In the genomic region with DNA sequence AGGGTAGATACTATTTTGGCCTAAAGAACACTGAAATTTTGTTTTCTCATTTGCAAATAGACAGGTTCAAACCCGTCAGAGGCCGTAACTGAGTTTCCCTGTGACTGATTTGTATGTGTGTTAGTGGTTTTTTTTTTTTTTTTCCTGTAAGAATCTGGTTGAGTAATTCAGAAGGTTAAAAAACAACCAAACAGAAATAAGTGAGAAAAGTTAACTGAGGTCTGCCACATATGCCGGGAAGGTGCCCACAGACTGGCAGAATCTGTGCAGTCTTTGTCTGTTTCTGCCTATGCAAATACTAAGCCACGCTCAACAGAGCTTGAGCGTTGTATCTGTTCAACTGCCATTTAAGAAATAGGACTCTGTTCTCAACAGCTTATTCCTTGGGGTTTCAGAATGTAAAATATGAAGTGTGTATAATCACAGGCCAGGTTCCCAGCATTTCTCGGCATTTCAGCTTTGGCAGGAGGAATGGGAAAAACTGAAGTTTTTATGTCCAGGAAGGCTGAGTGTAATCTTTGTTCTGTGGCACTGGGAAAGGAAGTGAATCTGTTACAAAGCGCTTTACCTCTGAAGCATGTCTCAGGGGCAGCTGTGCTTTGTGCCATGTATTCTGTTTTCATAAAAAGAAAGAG, we compare ENCODE assay signal across 9 cellular contexts.
DNase-seq lines count a peak whose midpoint lies in the region; ATAC-seq and TF ChIP-seq lines count a peak whose summit lies in the region.
"Had no signal": no experiment of that assay in that cellular context is flagged by ENCODE, and none has a peak within 500 bp of the region (broad histone marks: within the 10 kb centered on the region; RNA-seq: fewer than 3 reads in every experiment).

No MANE protein-coding gene starts in this region.

- H4K20me1 ChIP-seq in fibroblast of lung (ENCODE audit: control insufficient read depth, extremely low read depth, insufficient read depth, low read length) = no peaks in the 10 kb centered on the region

- H3K27me3 ChIP-seq in fibroblast of lung (ENCODE audit: control insufficient read depth, insufficient read depth, low read length) = no peaks in the 10 kb centered on the region
- H3K27me3 ChIP-seq: cardiac muscle cell had no signal

- H3K4me2 ChIP-seq in fibroblast of lung (ENCODE audit: extremely low read depth, insufficient read depth, low read length) = peak overlapping the region; percentile 29

- CTCF ChIA-PET in activated CD8-positive, alpha-beta T cell treated with anti-CD3 and anti-CD28 coated beads for 36 hours (lab: Charles Lee) = interaction anchor here (0.8 to 8.8 kb wide), 15 partner anchors 9 to 334 kb away, joined by 3 to 94 read pairs (median 4); a partner anchor contains a TSS

- H3K4me1 ChIP-seq in fibroblast of lung (ENCODE audit: control insufficient read depth, extremely low read depth, insufficient read depth, low read length) = no peaks in the 10 kb centered on the region

- peak in 3 of 4 experiments; percentile 10 to 25 (median 11) for DNase-seq in activated CD4-positive, CD25-positive, alpha-beta regulatory T cell (lab: John Stamatoyannopoulos, UW)
- no peak for DNase-seq in activated CD4-positive, CD25-positive, alpha-beta regulatory T cell treated with anti-CD3 and anti-CD28 coated beads, Interleukin-2, amount 50 U/mL, for 72 hours
- DNase-seq in activated CD8-positive, alpha-beta T cell treated with anti-CD3 and anti-CD28 coated beads for 36 hours = peak; percentile 89
- DNase-seq in fibroblast of lung (ENCODE audit: low read depth in 2 of 2) = peak in 1 of 2 donors; percentile 73
- peak in 1 of 2 donors; percentile 83 for DNase-seq in stimulated activated effector memory CD8-positive, alpha-beta T cell treated with anti-CD3 and anti-CD28 coated beads, Interleukin-12 subunit alpha, Interleukin-12 subunit beta, amount 100 ng/mL, for 72 hours (ENCODE audit: low spot score in 2 of 2)
- DNase-seq in T1000 (lab: John Stamatoyannopoulos, UW) = no peak
- no peak for DNase-seq in iPS-NIHi7 (ENCODE audit: extremely low spot score)

- no peak overlapping the region for H3K9ac ChIP-seq in fibroblast of lung (ENCODE audit: insufficient read depth, low read length)

- H3K9me3 Mint-ChIP-seq in activated CD8-positive, alpha-beta T cell treated with anti-CD3 and anti-CD28 coated beads for 36 hours = peaks cover 5% of the 10 kb centered on the region
- H3K9me3 Mint-ChIP-seq in stimulated activated effector memory CD8-positive, alpha-beta T cell treated with anti-CD3 and anti-CD28 coated beads, Interleukin-12 subunit alpha, Interleukin-12 subunit beta, amount 100 ng/mL, for 72 hours = no peaks in the 10 kb centered on the region

- H3K36me3 ChIP-seq in fibroblast of lung (ENCODE audit: control insufficient read depth, insufficient read depth, low read length) = no peaks in the 10 kb centered on the region

- no peak for TF ChIP-seq CTCF in activated CD8-positive, alpha-beta T cell treated with anti-CD3 and anti-CD28 coated beads for 36 hours (IDR thresholded peaks at IDR 0.05)
- TF ChIP-seq CTCF in fibroblast of lung (conservative IDR thresholded peaks at IDR 0.05 in 1 of 2, IDR thresholded peaks at IDR 0.05 in 1 of 2; ENCODE audit: low read depth in 1 of 2, low read length in 2 of 2) = no peak

- H2AFZ ChIP-seq in fibroblast of lung (ENCODE audit: low read length) = peak overlapping the region; percentile 14

- H3K4me3 ChIP-seq in fibroblast of lung (replicated peaks in 1 of 4; ENCODE audit: control extremely low read depth in 1 of 4, insufficient read depth in 1 of 4, low read depth in 3 of 4, low read length in 4 of 4) = no peak overlapping the region
- H3K4me3 ChIP-seq: cardiac muscle cell had no signal

- peak overlapping the region; percentile 70 for H3K4me3 Mint-ChIP-seq in activated CD8-positive, alpha-beta T cell treated with anti-CD3 and anti-CD28 coated beads for 36 hours
- peak overlapping the region; percentile 68 for H3K4me3 Mint-ChIP-seq in stimulated activated effector memory CD8-positive, alpha-beta T cell treated with anti-CD3 and anti-CD28 coated beads, Interleukin-12 subunit alpha, Interleukin-12 subunit beta, amount 100 ng/mL, for 72 hours

- no peaks in the 10 kb centered on the region for H3K27me3 Mint-ChIP-seq in activated CD8-positive, alpha-beta T cell treated with anti-CD3 and anti-CD28 coated beads for 36 hours

- peaks cover 81% of the 10 kb centered on the region for H3K36me3 Mint-ChIP-seq in activated CD8-positive, alpha-beta T cell treated with anti-CD3 and anti-CD28 coated beads for 36 hours (ENCODE audit: low read depth)
- H3K36me3 Mint-ChIP-seq in stimulated activated effector memory CD8-positive, alpha-beta T cell treated with anti-CD3 and anti-CD28 coated beads, Interleukin-12 subunit alpha, Interleukin-12 subunit beta, amount 100 ng/mL, for 72 hours = peaks cover 59% of the 10 kb centered on the region

- intact Hi-C loops in activated CD8-positive, alpha-beta T cell treated with anti-CD3 and anti-CD28 coated beads for 36 hours (cut with micrococcal nuclease) = loop anchor here (2.0 to 10.0 kb wide), 2 partner anchors 26 to 92 kb away; no protein-coding TSS in a partner anchor

- no peaks in the 10 kb centered on the region for H3K9me3 ChIP-seq in fibroblast of lung (ENCODE audit: control insufficient read depth, insufficient read depth, low read depth, low read length)

- POLR2A ChIA-PET in activated CD8-positive, alpha-beta T cell treated with anti-CD3 and anti-CD28 coated beads for 36 hours (lab: Charles Lee) = interaction anchor here (0.7 to 8.6 kb wide), 15 partner anchors 9 to 197 kb away, joined by 3 to 100 read pairs (median 3); no protein-coding TSS in a partner anchor

- peaks cover 97% of the 10 kb centered on the region for H3K4me1 Mint-ChIP-seq in activated CD8-positive, alpha-beta T cell treated with anti-CD3 and anti-CD28 coated beads for 36 hours (ENCODE audit: low read depth)
- peaks cover 92% of the 10 kb centered on the region for H3K4me1 Mint-ChIP-seq in stimulated activated effector memory CD8-positive, alpha-beta T cell treated with anti-CD3 and anti-CD28 coated beads, Interleukin-12 subunit alpha, Interleukin-12 subunit beta, amount 100 ng/mL, for 72 hours

- ATAC-seq in HG03175 (IDR thresholded peaks at IDR 0.05; ENCODE audit: unreplicated experiment) = peak; percentile 91
- peak; percentile 75 for ATAC-seq in activated CD8-positive, alpha-beta T cell treated with anti-CD3 and anti-CD28 coated beads for 36 hours
- ATAC-seq in stimulated activated effector memory CD8-positive, alpha-beta T cell treated with anti-CD3 and anti-CD28 coated beads, Interleukin-12 subunit alpha, Interleukin-12 subunit beta, amount 100 ng/mL, for 72 hours = peak; percentile 97

- no peaks in the 10 kb centered on the region for H3K79me2 ChIP-seq in fibroblast of lung (ENCODE audit: control insufficient read depth, insufficient read depth, low read length)

- H3K27ac ChIP-seq in fibroblast of lung (ENCODE audit: insufficient read depth, low read length) = no peak overlapping the region
- H3K27ac ChIP-seq: cardiac muscle cell had no signal

- peak overlapping the region; percentile 100 for H3K27ac Mint-ChIP-seq in activated CD8-positive, alpha-beta T cell treated with anti-CD3 and anti-CD28 coated beads for 36 hours
- peak overlapping the region; percentile 95 for H3K27ac Mint-ChIP-seq in stimulated activated effector memory CD8-positive, alpha-beta T cell treated with anti-CD3 and anti-CD28 coated beads, Interleukin-12 subunit alpha, Interleukin-12 subunit beta, amount 100 ng/mL, for 72 hours

Comparison
In these comparisons a context has a peak if more than half of its experiments do, and no peak if none do; other contexts are left out.
1. DNase-seq: peak in activated CD4-positive, CD25-positive, alpha-beta regulatory T cell (3 of 4) and activated CD8-positive, alpha-beta T cell treated with anti-CD3 and anti-CD28 coated beads for 36 hours (single experiment); none in activated CD4-positive, CD25-positive, alpha-beta regulatory T cell treated with anti-CD3 and anti-CD28 coated beads, Interleukin-2, amount 50 U/mL, for 72 hours (single experiment), T1000 (single experiment) and iPS-NIHi7 (single experiment).
2. Peak in every context shown above with its lines, with median percentiles within 50 percentile points of each other: ATAC-seq.